Comparison of ENCODE assay signal across 1 cellular context in genomic region chr7:106111671-106112117, GRCh38.
TF ChIP-seq lines count a peak whose summit lies in the region.

No MANE protein-coding gene starts in this region.

TF ChIP-seq in K562, 482 proteins besides CTCF, POLR2A, EP300 and RAD21 (continued from another document and continues in another):
- TF ChIP-seq ZNF318 (IDR thresholded peaks at IDR 0.05; ENCODE audit: borderline replicate concordance in 1 of 2, low read depth in 1 of 2) (no peak), CHD1 (IDR thresholded peaks at IDR 0.05; ENCODE audit: low read length) (peak; percentile 93), CEBPG (CRISPR knock-in tag; IDR thresholded peaks at IDR 0.05) (peak; percentile 23; the same call in 1 of the 2 replicates), CEBPG (tag; conservative IDR thresholded peaks at IDR 0.05 in 1 of 2, IDR thresholded peaks at IDR 0.05 in 1 of 2) (no peak), TCFL5 (CRISPR knock-in tag; conservative IDR thresholded peaks at IDR 0.05) (no peak), KAT7 (CRISPR knock-in tag; IDR thresholded peaks at IDR 0.05; ENCODE audit: borderline replicate concordance) (peak; percentile 89; the same call in 1 of the 2 replicates), SETDB1 (IDR thresholded peaks at IDR 0.05; ENCODE audit: low read length) (no peak), E4F1 (CRISPR knock-in tag; IDR thresholded peaks at IDR 0.05; ENCODE audit: borderline replicate concordance) (0 out of 2 replicates have a peak, but pooled peaks have one; percentile 78), ZNF609 (CRISPR knock-in tag; IDR thresholded peaks at IDR 0.05; ENCODE audit: borderline replicate concordance) (no peak), ZBTB33 (CRISPR knock-in tag; IDR thresholded peaks at IDR 0.05) (peak; percentile 23; the same call in 1 of the 2 replicates), XRCC4 (IDR thresholded peaks at IDR 0.05; ENCODE audit: extremely low read depth, insufficient read depth, insufficient read length) (no peak), NR2F6 (CRISPR knock-in tag; IDR thresholded peaks at IDR 0.05) (peak; percentile 71; the same call in 1 of the 2 replicates), TEAD1 (CRISPR knock-in tag; IDR thresholded peaks at IDR 0.05) (peak in 1 of 2 experiments; percentile 91; a peak in 2 of 4 replicates), ZNF3 (CRISPR knock-in tag; IDR thresholded peaks at IDR 0.05) (no peak), BRD4 (IDR thresholded peaks at IDR 0.05) (peak; percentile 81; the same call in 1 of the 2 replicates), ZSCAN29 (IDR thresholded peaks at IDR 0.05) (peak; percentile 74; the same call in 1 of the 2 replicates), ZNF134 (CRISPR knock-in tag; conservative IDR thresholded peaks at IDR 0.05) (peak; percentile 40; the same call in 1 of the 2 replicates), ZFP36 (IDR thresholded peaks at IDR 0.05; ENCODE audit: low read depth, low read length, partially characterized antibody) (no peak), UBTF (IDR thresholded peaks at IDR 0.05; ENCODE audit: borderline replicate concordance in 1 of 2, low read depth in 2 of 2, low read length in 2 of 2) (peak; percentile 88 to 99; a peak in 2 of 4 replicates), MTA3 (IDR thresholded peaks at IDR 0.05; ENCODE audit: borderline replicate concordance) (peak; percentile 75; the same call in 1 of the 2 replicates), TRIM24 (IDR thresholded peaks at IDR 0.05) (no peak), RBM14 (IDR thresholded peaks at IDR 0.05; ENCODE audit: borderline replicate concordance, insufficient read depth, low read depth, low read length) (0 out of 2 replicates have a peak, but pooled peaks have one; percentile 52), ZNF75A (CRISPR knock-in tag; IDR thresholded peaks at IDR 0.05) (0 out of 2 replicates have a peak, but pooled peaks have one; percentile 36), ZNF239 (CRISPR knock-in tag; IDR thresholded peaks at IDR 0.05) (no peak; the same call in 1 of the 2 replicates), DEAF1 (CRISPR knock-in tag; IDR thresholded peaks at IDR 0.05) (0 out of 2 replicates have a peak, but pooled peaks have one; percentile 9), POLR2AphosphoS2 (IDR thresholded peaks at IDR 0.05; ENCODE audit: low read length) (no peak), ZNF175 (CRISPR knock-in tag; IDR thresholded peaks at IDR 0.05; ENCODE audit: low read depth) (no peak), TBP (optimal IDR thresholded peaks at IDR 0.05; ENCODE audit: low read depth, low read length) (peak; percentile 10), ZNF444 (CRISPR knock-in tag; IDR thresholded peaks at IDR 0.05) (no peak), HSF4 (CRISPR knock-in tag; IDR thresholded peaks at IDR 0.05; ENCODE audit: borderline replicate concordance) (peak; percentile 64; the same call in 1 of the 2 replicates), ESRRB (CRISPR knock-in tag; IDR thresholded peaks at IDR 0.05; ENCODE audit: borderline replicate concordance) (no peak), MAZ (CRISPR knock-in tag; conservative IDR thresholded peaks at IDR 0.05 in 1 of 2, IDR thresholded peaks at IDR 0.05 in 1 of 2) (peak in 1 of 2 experiments; percentile 73; a peak in 2 of 4 replicates), BRD9 (IDR thresholded peaks at IDR 0.05; ENCODE audit: low read depth, partially characterized antibody) (peak; percentile 16), FOXK2 (conservative IDR thresholded peaks at IDR 0.05 in 1 of 2, IDR thresholded peaks at IDR 0.05 in 1 of 2; ENCODE audit: low read depth in 2 of 2) (0 out of 4 replicates have a peak, but pooled peaks of 1 of the 2 experiments have one; percentile 12)
